In genomic region chr1:226637147-226637935, GRCh38 we compare ENCODE assay signal across 8 cellular contexts.
DNase-seq lines count a peak whose midpoint lies in the region; TF ChIP-seq lines count a peak whose summit lies in the region.

No MANE protein-coding gene starts in this region.

- peak; percentile 3 for DNase-seq in activated CD4-positive, alpha-beta T cell treated with anti-CD3 and anti-CD28 coated beads for 48 hours
- DNase-seq in activated CD4-positive, alpha-beta T cell treated with anti-CD3 and anti-CD28 coated beads for 1 hour: no peak
- DNase-seq in iris pigment epithelial cell (ENCODE audit: low read depth) (peak; percentile 18), suprapubic skin (ENCODE audit: low spot score in 2 of 2) (peak; percentile 64 to 85), NCI-H1092 (lab: John Stamatoyannopoulos, UW) (no peak), NCI-H2029 treated with DMSO at 0.1 percent for 48 hours (lab: John Stamatoyannopoulos, UW) (no peak), NCI-H748 treated with DMSO at 0.1 percent for 48 hours (lab: John Stamatoyannopoulos, UW) (no peak)

- TF ChIP-seq CTCF in brain (conservative IDR thresholded peaks at IDR 0.05) (peak in 1 of 2 experiments; percentile 50), suprapubic skin (IDR thresholded peaks at IDR 0.05) (no peak)

- H3K4me1 Mint-ChIP-seq in brain: peaks cover 44% of the 10 kb centered on the region

- no peak for TF ChIP-seq EP300 in suprapubic skin (IDR thresholded peaks at IDR 0.05)

- H3K4me3 Mint-ChIP-seq in brain: no peak overlapping the region

- peaks cover 57% of the 10 kb centered on the region for H3K4me1 ChIP-seq in suprapubic skin

- WGBS in suprapubic skin: 79% methylated on average over 19 of the region's 29 CpGs

- H3K36me3 Mint-ChIP-seq in brain: peaks cover 5% of the 10 kb centered on the region

- H3K27ac Mint-ChIP-seq in brain: peak overlapping the region in 3 of 5 experiments; percentile 9 to 26 (median 11)

- TF ChIP-seq POLR2A in suprapubic skin (IDR thresholded peaks at IDR 0.05): no peak

- no peaks in the 10 kb centered on the region for H3K9me3 ChIP-seq in suprapubic skin

- H3K27me3 ChIP-seq in suprapubic skin: no peaks in the 10 kb centered on the region

- H3K27me3 Mint-ChIP-seq in brain: peaks cover 2% of the 10 kb centered on the region

- peaks cover 37% of the 10 kb centered on the region for H3K36me3 ChIP-seq in suprapubic skin

- H3K9me3 Mint-ChIP-seq in brain: no peaks in the 10 kb centered on the region

- H3K4me3 ChIP-seq in suprapubic skin: no peak overlapping the region

- H3K27ac ChIP-seq in suprapubic skin: no peak overlapping the region

Comparison
In these comparisons a context has a peak if more than half of its experiments do, and no peak if none do; other contexts are left out.
1. DNase-seq: peak in activated CD4-positive, alpha-beta T cell treated with anti-CD3 and anti-CD28 coated beads for 48 hours (single experiment), iris pigment epithelial cell (single experiment) and suprapubic skin (2 of 2); none in activated CD4-positive, alpha-beta T cell treated with anti-CD3 and anti-CD28 coated beads for 1 hour (single experiment), NCI-H1092 (single experiment), NCI-H2029 treated with DMSO at 0.1 percent for 48 hours (single experiment) and NCI-H748 treated with DMSO at 0.1 percent for 48 hours (single experiment).